Comparison of ENCODE assay signal across 9 cellular contexts in genomic region chr6:125363360-125364121, GRCh38.
A peak's percentile ranks its signal among the peaks of the same experiment; 100 is the strongest.
DNase-seq lines count a peak whose midpoint lies in the region; ATAC-seq lines count a peak whose summit lies in the region.
"Had no signal": no experiment of that assay in that cellular context is flagged by ENCODE, and none has a peak within 500 bp of the region (broad histone marks: within the 10 kb centered on the region; RNA-seq: fewer than 3 reads in every experiment).

No MANE protein-coding gene starts in this region.

- DNase-seq in COLO668 (lab: John Stamatoyannopoulos, UW; ENCODE audit: unreplicated experiment) = peak; percentile 70
- peak; percentile 92 for DNase-seq in NCI-H146 treated with DMSO at 0.1 percent for 48 hours (lab: John Stamatoyannopoulos, UW; ENCODE audit: unreplicated experiment)
- peak in 37 of 61 donors; percentile 3 to 82 (median 40) for DNase-seq in caudate nucleus (lab: John Stamatoyannopoulos, UW)
- DNase-seq in kidney glomerular epithelial cell (lab: John Stamatoyannopoulos, UW) = peak; percentile 24
- no peak for DNase-seq in stimulated activated naive CD4-positive, alpha-beta T cell (lab: John Stamatoyannopoulos, UW)
- no peak for DNase-seq in mesenteric fat pad (ENCODE audit: low spot score)
- no peak for DNase-seq in NCI-H1048 (lab: John Stamatoyannopoulos, UW)
- DNase-seq: activated naive CD8-positive, alpha-beta T cell treated with anti-CD3 and anti-CD28 coated beads, Interleukin-2, amount 10 ng/mL, durations not matched to agents 7 days and 5 days had no signal

- ATAC-seq in stimulated activated memory B cell treated with anti-CD40 and anti-IgM and Interleukin-4, amounts not matched to agents 10 μg/mL and 1 μg/mL and 100 μg/mL, for 72 hours = peak; percentile 43

- no peaks in the 10 kb centered on the region for H3K36me3 Mint-ChIP-seq in stimulated activated memory B cell treated with anti-CD40 and anti-IgM and Interleukin-4, amounts not matched to agents 10 μg/mL and 1 μg/mL and 100 μg/mL, for 72 hours
- H3K36me3 Mint-ChIP-seq: activated naive CD8-positive, alpha-beta T cell treated with anti-CD3 and anti-CD28 coated beads, Interleukin-2, amount 10 ng/mL, durations not matched to agents 7 days and 5 days had no signal

- no peak overlapping the region for H3K27ac Mint-ChIP-seq in stimulated activated memory B cell treated with anti-CD40 and anti-IgM and Interleukin-4, amounts not matched to agents 10 μg/mL and 1 μg/mL and 100 μg/mL, for 72 hours
- H3K27ac Mint-ChIP-seq: activated naive CD8-positive, alpha-beta T cell treated with anti-CD3 and anti-CD28 coated beads, Interleukin-2, amount 10 ng/mL, durations not matched to agents 7 days and 5 days had no signal

- H3K4me3 Mint-ChIP-seq in stimulated activated memory B cell treated with anti-CD40 and anti-IgM and Interleukin-4, amounts not matched to agents 10 μg/mL and 1 μg/mL and 100 μg/mL, for 72 hours = no peak overlapping the region

- H3K27me3 Mint-ChIP-seq in stimulated activated memory B cell treated with anti-CD40 and anti-IgM and Interleukin-4, amounts not matched to agents 10 μg/mL and 1 μg/mL and 100 μg/mL, for 72 hours = peaks cover 59% of the 10 kb centered on the region

- peak overlapping the region; percentile 49 for H3K27ac ChIP-seq in caudate nucleus (ENCODE audit: low read depth, low read length)

- H3K9me3 Mint-ChIP-seq in stimulated activated memory B cell treated with anti-CD40 and anti-IgM and Interleukin-4, amounts not matched to agents 10 μg/mL and 1 μg/mL and 100 μg/mL, for 72 hours = peaks cover 3% of the 10 kb centered on the region
- H3K9me3 Mint-ChIP-seq: activated naive CD8-positive, alpha-beta T cell treated with anti-CD3 and anti-CD28 coated beads, Interleukin-2, amount 10 ng/mL, durations not matched to agents 7 days and 5 days had no signal

- peaks cover 7% of the 10 kb centered on the region for H3K4me1 Mint-ChIP-seq in stimulated activated memory B cell treated with anti-CD40 and anti-IgM and Interleukin-4, amounts not matched to agents 10 μg/mL and 1 μg/mL and 100 μg/mL, for 72 hours

Comparison
In these comparisons a context has a peak if more than half of its experiments do, and no peak if none do; other contexts are left out.
1. DNase-seq: peak in COLO668 (single experiment), NCI-H146 treated with DMSO at 0.1 percent for 48 hours (single experiment), caudate nucleus (37 of 61) and kidney glomerular epithelial cell (single experiment); none in stimulated activated naive CD4-positive, alpha-beta T cell (0 of 6), mesenteric fat pad (single experiment) and NCI-H1048 (single experiment).